In the genomic region with DNA sequence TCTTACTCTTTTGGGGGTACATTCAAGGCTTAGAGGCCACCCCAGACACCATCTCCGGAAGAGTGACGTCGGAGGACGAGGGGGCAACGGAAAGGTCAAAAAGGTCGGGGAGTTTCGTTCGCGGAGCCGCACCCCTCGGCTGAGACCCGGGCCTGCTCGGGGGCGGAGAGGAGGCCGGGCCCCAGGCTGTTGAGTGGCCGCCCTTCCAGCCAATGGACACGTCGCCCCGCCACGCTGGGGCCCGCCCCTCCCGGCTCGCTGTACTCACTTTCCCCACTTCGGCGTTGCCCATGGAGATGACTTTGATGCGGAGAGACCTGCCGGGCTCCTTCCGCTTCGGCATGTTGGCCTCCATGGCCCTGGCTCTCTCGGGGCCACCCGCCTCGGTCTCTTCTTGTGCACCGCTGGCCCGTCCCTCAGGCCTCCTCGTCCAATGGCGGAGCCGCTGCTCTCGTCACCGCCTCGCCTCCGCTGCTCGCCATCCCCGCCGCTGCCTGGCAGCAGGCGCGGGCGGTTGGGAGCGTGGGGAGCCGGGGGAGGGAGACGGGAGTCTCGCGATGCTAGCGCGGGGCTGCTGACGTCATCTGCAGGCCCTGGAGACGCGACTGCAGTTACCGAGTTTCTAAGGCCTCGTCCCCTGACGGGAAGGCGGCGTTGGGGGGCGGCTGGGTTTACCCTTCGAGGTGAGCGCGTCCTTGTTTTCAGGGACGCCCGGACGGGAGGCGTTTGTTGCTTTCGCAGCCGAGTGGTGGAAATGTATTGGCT, we compare ENCODE assay signal across 1 cellular context.
TF ChIP-seq lines count a peak whose summit lies in the region.

Gene DNAJC27, minus strand, starts transcription at position 406 of the 765 bp plus-strand sequence. Its CDS starts 51 bp downstream, at position 355.

TF ChIP-seq in HepG2, 621 proteins besides CTCF, POLR2A, EP300 and RAD21 (continued from another document and continues in another):
- TF ChIP-seq ARNTL (CRISPR knock-in tag; IDR thresholded peaks at IDR 0.05) = peak; percentile 57
- TF ChIP-seq ZNF781 (CRISPR knock-in tag; IDR thresholded peaks at IDR 0.05; ENCODE audit: borderline replicate concordance, not compliant biosample characterization) = peak; percentile 96
- peak; percentile 83 for TF ChIP-seq ZNF160 (CRISPR knock-in tag; IDR thresholded peaks at IDR 0.05)
- TF ChIP-seq CREM (IDR thresholded peaks at IDR 0.05) = peak; percentile 95
- TF ChIP-seq CREM (CRISPR knock-in tag; IDR thresholded peaks at IDR 0.05) = peak; percentile 77
- TF ChIP-seq AKNA (CRISPR knock-in tag; IDR thresholded peaks at IDR 0.05; ENCODE audit: borderline replicate concordance) = no peak; the same call in 1 of the 2 replicates
- TF ChIP-seq ZNF746 (CRISPR knock-in tag; IDR thresholded peaks at IDR 0.05) = 0 out of 2 replicates have a peak, but pooled peaks have one; percentile 40
- no peak for TF ChIP-seq ZNF670 (CRISPR knock-in tag; IDR thresholded peaks at IDR 0.05; ENCODE audit: borderline replicate concordance)
- TF ChIP-seq ATF4 (CRISPR knock-in tag; IDR thresholded peaks at IDR 0.05) = peak in 1 of 2 experiments; percentile 56; a peak in 1 of 4 replicates
- TF ChIP-seq AKAP8 (CRISPR knock-in tag; IDR thresholded peaks at IDR 0.05) = no peak
- TF ChIP-seq KAT8 (CRISPR knock-in tag; IDR thresholded peaks at IDR 0.05) = peak; percentile 93
- TF ChIP-seq SMAD1 (CRISPR knock-in tag; IDR thresholded peaks at IDR 0.05; ENCODE audit: borderline replicate concordance, low read depth) = peak; percentile 87
- TF ChIP-seq ZNF205 (CRISPR knock-in tag; IDR thresholded peaks at IDR 0.05) = no peak; the same call in 1 of the 2 replicates
- TF ChIP-seq GATA4 (IDR thresholded peaks at IDR 0.05; ENCODE audit: borderline replicate concordance, low read depth) = peak; percentile 52
- TF ChIP-seq ZSCAN25 (CRISPR knock-in tag; IDR thresholded peaks at IDR 0.05) = peak; percentile 81
- peak; percentile 90 for TF ChIP-seq SAFB2 (CRISPR knock-in tag; IDR thresholded peaks at IDR 0.05; ENCODE audit: borderline replicate concordance, low read depth)
- TF ChIP-seq, protein P1, sequence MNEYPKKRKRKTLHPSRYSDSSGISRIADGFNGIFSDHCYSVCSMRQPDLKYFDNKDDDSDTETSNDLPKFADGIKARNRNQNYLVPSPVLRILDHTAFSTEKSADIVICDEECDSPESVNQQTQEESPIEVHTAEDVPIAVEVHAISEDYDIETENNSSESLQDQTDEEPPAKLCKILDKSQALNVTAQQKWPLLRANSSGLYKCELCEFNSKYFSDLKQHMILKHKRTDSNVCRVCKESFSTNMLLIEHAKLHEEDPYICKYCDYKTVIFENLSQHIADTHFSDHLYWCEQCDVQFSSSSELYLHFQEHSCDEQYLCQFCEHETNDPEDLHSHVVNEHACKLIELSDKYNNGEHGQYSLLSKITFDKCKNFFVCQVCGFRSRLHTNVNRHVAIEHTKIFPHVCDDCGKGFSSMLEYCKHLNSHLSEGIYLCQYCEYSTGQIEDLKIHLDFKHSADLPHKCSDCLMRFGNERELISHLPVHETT (CRISPR knock-in tag; conservative IDR thresholded peaks at IDR 0.05) = peak; percentile 75; the same call in 1 of the 2 replicates
- no peak for TF ChIP-seq REXO4 (CRISPR knock-in tag; IDR thresholded peaks at IDR 0.05; ENCODE audit: borderline replicate concordance)
- peak; percentile 71; the same call in 1 of the 2 replicates for TF ChIP-seq KDM3A (CRISPR knock-in tag; IDR thresholded peaks at IDR 0.05; ENCODE audit: low read depth)
- TF ChIP-seq FLYWCH1 (CRISPR knock-in tag; IDR thresholded peaks at IDR 0.05) = no peak
- TF ChIP-seq ZNF180 (CRISPR knock-in tag; IDR thresholded peaks at IDR 0.05; ENCODE audit: borderline replicate concordance, low read depth) = no peak
- no peak for TF ChIP-seq NFRKB (IDR thresholded peaks at IDR 0.05)
- TF ChIP-seq ZNF713 (CRISPR knock-in tag; IDR thresholded peaks at IDR 0.05) = no peak; the same call in 1 of the 2 replicates
- TF ChIP-seq MEIS2 (CRISPR knock-in tag; IDR thresholded peaks at IDR 0.05) = peak; percentile 70; the same call in 1 of the 2 replicates
- no peak for TF ChIP-seq SNRNP70 (IDR thresholded peaks at IDR 0.05; ENCODE audit: low read depth, low read length)
- TF ChIP-seq NFE2L1 (CRISPR knock-in tag; IDR thresholded peaks at IDR 0.05; ENCODE audit: borderline replicate concordance) = no peak
- TF ChIP-seq FOXP1 (IDR thresholded peaks at IDR 0.05) = no peak
- TF ChIP-seq FOXP1 (CRISPR knock-in tag; IDR thresholded peaks at IDR 0.05) = no peak
- TF ChIP-seq KLF15 (CRISPR knock-in tag; IDR thresholded peaks at IDR 0.05; ENCODE audit: borderline replicate concordance) = peak; percentile 78; the same call in 1 of the 2 replicates
- TF ChIP-seq, protein P2, sequence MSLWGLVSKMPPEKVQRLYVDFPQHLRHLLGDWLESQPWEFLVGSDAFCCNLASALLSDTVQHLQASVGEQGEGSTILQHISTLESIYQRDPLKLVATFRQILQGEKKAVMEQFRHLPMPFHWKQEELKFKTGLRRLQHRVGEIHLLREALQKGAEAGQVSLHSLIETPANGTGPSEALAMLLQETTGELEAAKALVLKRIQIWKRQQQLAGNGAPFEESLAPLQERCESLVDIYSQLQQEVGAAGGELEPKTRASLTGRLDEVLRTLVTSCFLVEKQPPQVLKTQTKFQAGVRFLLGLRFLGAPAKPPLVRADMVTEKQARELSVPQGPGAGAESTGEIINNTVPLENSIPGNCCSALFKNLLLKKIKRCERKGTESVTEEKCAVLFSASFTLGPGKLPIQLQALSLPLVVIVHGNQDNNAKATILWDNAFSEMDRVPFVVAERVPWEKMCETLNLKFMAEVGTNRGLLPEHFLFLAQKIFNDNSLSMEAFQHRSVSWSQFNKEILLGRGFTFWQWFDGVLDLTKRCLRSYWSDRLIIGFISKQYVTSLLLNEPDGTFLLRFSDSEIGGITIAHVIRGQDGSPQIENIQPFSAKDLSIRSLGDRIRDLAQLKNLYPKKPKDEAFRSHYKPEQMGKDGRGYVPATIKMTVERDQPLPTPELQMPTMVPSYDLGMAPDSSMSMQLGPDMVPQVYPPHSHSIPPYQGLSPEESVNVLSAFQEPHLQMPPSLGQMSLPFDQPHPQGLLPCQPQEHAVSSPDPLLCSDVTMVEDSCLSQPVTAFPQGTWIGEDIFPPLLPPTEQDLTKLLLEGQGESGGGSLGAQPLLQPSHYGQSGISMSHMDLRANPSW (CRISPR knock-in tag; IDR thresholded peaks at IDR 0.05; ENCODE audit: borderline replicate concordance) = 0 out of 2 replicates have a peak, but pooled peaks have one; percentile 13
- TF ChIP-seq CHD4 (IDR thresholded peaks at IDR 0.05; ENCODE audit: borderline replicate concordance, low read length) = no peak
- peak; percentile 78 for TF ChIP-seq SP1 (IDR thresholded peaks at IDR 0.05)
- TF ChIP-seq SP1 (CRISPR knock-in tag; IDR thresholded peaks at IDR 0.05) = peak; percentile 87
- no peak for TF ChIP-seq CENPT (CRISPR knock-in tag; IDR thresholded peaks at IDR 0.05; ENCODE audit: low read depth)
- peak; percentile 73 for TF ChIP-seq PHF21A (CRISPR knock-in tag; IDR thresholded peaks at IDR 0.05)
- no peak for TF ChIP-seq ETV6 (CRISPR knock-in tag; conservative IDR thresholded peaks at IDR 0.05)
- peak; percentile 73 for TF ChIP-seq ZNF770 (CRISPR knock-in tag; IDR thresholded peaks at IDR 0.05)
- peak; percentile 97 for TF ChIP-seq SPEN (CRISPR knock-in tag; IDR thresholded peaks at IDR 0.05; ENCODE audit: low read depth)
- TF ChIP-seq ETV5 (CRISPR knock-in tag; IDR thresholded peaks at IDR 0.05; ENCODE audit: borderline replicate concordance) = peak; percentile 66; the same call in 1 of the 2 replicates
- no peak for TF ChIP-seq GPBP1L1 (CRISPR knock-in tag; IDR thresholded peaks at IDR 0.05)
- peak; percentile 98 for TF ChIP-seq YEATS2 (CRISPR knock-in tag; IDR thresholded peaks at IDR 0.05; ENCODE audit: borderline replicate concordance)
- peak; percentile 35 for TF ChIP-seq CBFB (CRISPR knock-in tag; IDR thresholded peaks at IDR 0.05)
